12 cellular contexts compared by ENCODE assay signal in genomic region chr4:169238445-169238844, GRCh38. TPM values are rescaled to one million over a fixed set of nuclear protein-coding genes. Genes with fewer than 3 reads are reported as not detected.
DNase-seq lines count a peak whose midpoint lies in the region; ATAC-seq and FAIRE-seq lines count a peak whose summit lies in the region.
"Had no signal": no experiment of that assay in that cellular context is flagged by ENCODE, and none has a peak within 500 bp of the region (broad histone marks: within the 10 kb centered on the region; RNA-seq: fewer than 3 reads in every experiment).

No MANE protein-coding gene starts in this region.

- intact Hi-C loops in left ventricle myocardium superior (cut with micrococcal nuclease): no loop called here

- H3K9ac ChIP-seq in adipocyte (ENCODE audit: low read length): no peak overlapping the region
- no peak overlapping the region for H3K9ac ChIP-seq in skeletal muscle satellite cell (ENCODE audit: low read depth, low read length)

- H3K4me1 ChIP-seq in adipocyte (ENCODE audit: control insufficient read depth, insufficient read depth, low read length) (peaks cover 34% of the 10 kb centered on the region), skeletal muscle satellite cell (ENCODE audit: control insufficient read depth, insufficient read depth, low read length) (peaks cover 62% of the 10 kb centered on the region)

- H3K9me3 ChIP-seq in adipocyte (ENCODE audit: control insufficient read depth, low read length) (no peaks in the 10 kb centered on the region), skeletal muscle satellite cell (replicated peaks; ENCODE audit: low read length) (no peaks in the 10 kb centered on the region)

- DNase-seq in HTR-8/SVneo (ENCODE audit: insufficient read length, low spot score): no peak
- DNase-seq in adipocyte (ENCODE audit: low read depth): peak; percentile 85
- DNase-seq in left ventricle myocardium superior: no peak
- no peak for DNase-seq in NCI-H1092 (lab: John Stamatoyannopoulos, UW)
- DNase-seq: activated CD8-positive, alpha-beta memory T cell treated with anti-CD3 and anti-CD28 coated beads, Interleukin-2, amount 50 U/mL, for 48 hours; activated naive CD8-positive, alpha-beta T cell treated with anti-CD3 and anti-CD28 coated beads, Interleukin-2, amount 50 U/mL, for 24 hours; NCI-H526 treated with DMSO at 0.1 percent for 48 hours; SHP77 had no signal

- peak overlapping the region; percentile 17 for H3K4me2 ChIP-seq in skeletal muscle satellite cell (ENCODE audit: low read length)

- no peaks in the 10 kb centered on the region for H3K27me3 ChIP-seq in adipocyte (replicated peaks; ENCODE audit: control insufficient read depth, insufficient read depth, low read length)
- H3K27me3 ChIP-seq in skeletal muscle satellite cell (ENCODE audit: control insufficient read depth, insufficient read depth, low read length): no peaks in the 10 kb centered on the region

- ATAC-seq in left ventricle myocardium superior (peak; percentile 84), GM21723 (IDR thresholded peaks at IDR 0.05; ENCODE audit: unreplicated experiment) (no peak), HG02759 (IDR thresholded peaks at IDR 0.05; ENCODE audit: unreplicated experiment) (no peak)
- ATAC-seq: activated naive CD8-positive, alpha-beta T cell treated with anti-CD3 and anti-CD28 coated beads, Interleukin-2, amount 50 U/mL, for 24 hours had no signal

- H3K4me3 ChIP-seq in adipocyte (ENCODE audit: low read length) (no peak overlapping the region), skeletal muscle satellite cell (ENCODE audit: low read length) (no peak overlapping the region)

- FAIRE-seq in HTR-8/SVneo (lab: Jason Lieb, UNC): peak; percentile 95
- FAIRE-seq: H1 had no signal

- no peaks in the 10 kb centered on the region for H3K36me3 ChIP-seq in adipocyte (ENCODE audit: control insufficient read depth, insufficient read depth, low read length, severe bottlenecking)
- H3K36me3 ChIP-seq in skeletal muscle satellite cell (ENCODE audit: insufficient read depth, low read length): peaks cover 17% of the 10 kb centered on the region

RNA-seq across cellular contexts. Expression of gene SH3RF1, which starts 32.3 kb away (rescaled TPM):
- 5.8 TPM for total RNA-seq in left ventricle myocardium superior
- total RNA-seq in skeletal muscle satellite cell (2012; rRNA removed): 14.7 and 16.6 TPM in 2 replicates
